In genomic region chr5:168984135-168984675, GRCh38 we compare ENCODE assay signal across 27 cellular contexts.
DNase-seq lines count a peak whose midpoint lies in the region; ATAC-seq and TF ChIP-seq lines count a peak whose summit lies in the region.
"Had no signal": no experiment of that assay in that cellular context is flagged by ENCODE, and none has a peak within 500 bp of the region (broad histone marks: within the 10 kb centered on the region; RNA-seq: fewer than 3 reads in every experiment).

No MANE protein-coding gene starts in this region.

- H3K4me2 ChIP-seq in neural cell (ENCODE audit: low read length) = no peak overlapping the region
- H3K4me2 ChIP-seq: BLaER1, KMS-11 had no signal

- H3F3A ChIP-seq in neural cell (ENCODE audit: insufficient read depth, low read length, poor library complexity, severe bottlenecking) = no peaks in the 10 kb centered on the region

- peaks cover 56% of the 10 kb centered on the region for H3K4me1 Mint-ChIP-seq in WTC11

- CTCF ChIA-PET in WTC11 (lab: Charles Lee) = interaction anchor here (0.9 to 1.2 kb wide), 5 partner anchors 37 to 319 kb away, joined by 3 to 4 read pairs (median 3); partner anchors contain the start of gene SLIT3

- H3K9ac ChIP-seq in neural cell (ENCODE audit: low read length) = no peak overlapping the region
- H3K9ac ChIP-seq: BLaER1, GM23248, KMS-11 had no signal

- no peak for TF ChIP-seq EP300 in neural cell (conservative IDR thresholded peaks at IDR 0.05; ENCODE audit: poor library complexity, severe bottlenecking)

- H3K9me3 Mint-ChIP-seq in WTC11 = no peaks in the 10 kb centered on the region
- H3K9me3 Mint-ChIP-seq: CD4-positive, alpha-beta T cell had no signal

- H3K79me2 ChIP-seq in neural cell (replicated peaks; ENCODE audit: insufficient read depth, low read length) = no peaks in the 10 kb centered on the region

- H3K9me2 ChIP-seq in neural cell (ENCODE audit: insufficient read depth, low read length) = no peaks in the 10 kb centered on the region

- peaks cover 10% of the 10 kb centered on the region for H3K27me3 ChIP-seq in neural cell (ENCODE audit: insufficient read depth, low read depth, low read length)
- H3K27me3 ChIP-seq: BLaER1, SJSA1 had no signal

- no peaks in the 10 kb centered on the region for H3K36me3 Mint-ChIP-seq in WTC11

- no peak for TF ChIP-seq RAD21 in neural cell (conservative IDR thresholded peaks at IDR 0.05)

- H3K4me3 Mint-ChIP-seq in WTC11 = no peak overlapping the region
- H3K4me3 Mint-ChIP-seq: CD4-positive, alpha-beta T cell had no signal

- no peaks in the 10 kb centered on the region for H3K9me3 ChIP-seq in neural cell (ENCODE audit: low read length)
- H3K9me3 ChIP-seq: BLaER1, Caco-2, SJSA1 had no signal

- H4K20me1 ChIP-seq in neural cell (ENCODE audit: insufficient read depth) = no peaks in the 10 kb centered on the region
- H4K20me1 ChIP-seq: BLaER1 had no signal

- POLR2A ChIA-PET in WTC11 (lab: Charles Lee) = no interaction called here

- H3K27ac ChIP-seq in neural cell (ENCODE audit: low read length) = no peak overlapping the region
- H3K27ac ChIP-seq: 22Rv1, BLaER1, GM23248, KMS-11, SJSA1 had no signal

- H3K4me3 ChIP-seq in neural cell (ENCODE audit: low read length) = no peak overlapping the region
- H3K4me3 ChIP-seq: BLaER1, GM23248, SJSA1 had no signal

- DNase-seq in DMS79 treated with DMSO at 0.1 percent for 48 hours (lab: John Stamatoyannopoulos, UW) = peak; percentile 16
- DNase-seq in DMS79 (lab: John Stamatoyannopoulos, UW) = no peak
- DNase-seq in NCI-H128 (lab: John Stamatoyannopoulos, UW; ENCODE audit: unreplicated experiment) = peak; percentile 43
- DNase-seq in WTC11 (ENCODE audit: low spot score) = no peak
- no peak for DNase-seq in NCI-H1436 (lab: John Stamatoyannopoulos, UW)
- DNase-seq in COLO829 (ENCODE audit: low spot score) = no peak
- DNase-seq: ACHN; Caco-2; CD4-positive, alpha-beta T cell; DMS 273 treated with DMSO at 0.1 percent for 48 hours; GM23248; IMR-90; NCI-H1105 treated with DMSO at 0.1 percent for 48 hours; NCI-H187; NCI-H2171; NCI-H446; NCI-H526; OCI-M1; SW 1271 had no signal

- no peaks in the 10 kb centered on the region for H3K36me3 ChIP-seq in neural cell (ENCODE audit: insufficient read depth, low read length)
- H3K36me3 ChIP-seq: BLaER1, SJSA1 had no signal

- no peak overlapping the region for H2AFZ ChIP-seq in neural cell (ENCODE audit: low read depth, low read length)
- H2AFZ ChIP-seq: GM23248 had no signal

- TF ChIP-seq CTCF in WTC11 (IDR thresholded peaks at IDR 0.05) (no peak), neural cell (IDR thresholded peaks at IDR 0.05; ENCODE audit: poor library complexity, severe bottlenecking) (no peak)

- H3K27me3 Mint-ChIP-seq in WTC11 (ENCODE audit: low read depth) = no peaks in the 10 kb centered on the region

- ATAC-seq in WTC11 (peak; percentile 45), HG03469 (IDR thresholded peaks at IDR 0.05; ENCODE audit: unreplicated experiment) (no peak)
- ATAC-seq: HCT116, Right ventricle myocardium inferior had no signal

- H3K27ac Mint-ChIP-seq in WTC11 = peak overlapping the region; percentile 67; the same call in 1 of the 2 replicates
- H3K27ac Mint-ChIP-seq: CD4-positive, alpha-beta T cell had no signal

TF ChIP-seq in WTC11, 78 proteins besides CTCF, POLR2A, EP300 and RAD21 (continues in another document):
- TF ChIP-seq GTF2I (CRISPR knock-in tag; conservative IDR thresholded peaks at IDR 0.05) (no peak), ZNF396 (CRISPR knock-in tag; IDR thresholded peaks at IDR 0.05; ENCODE audit: borderline replicate concordance) (no peak), ZNF232 (CRISPR knock-in tag; IDR thresholded peaks at IDR 0.05) (no peak), ZNF532 (CRISPR knock-in tag; IDR thresholded peaks at IDR 0.05; ENCODE audit: borderline replicate concordance) (no peak), FOXK1 (CRISPR knock-in tag; IDR thresholded peaks at IDR 0.05) (no peak)

TF ChIP-seq in neural cell, 6 proteins besides CTCF, POLR2A, EP300 and RAD21:
- peak; percentile 50 for TF ChIP-seq POLR2AphosphoS5 (IDR thresholded peaks at IDR 0.05)
- no peak for TF ChIP-seq SMC3 (conservative IDR thresholded peaks at IDR 0.05; ENCODE audit: poor library complexity)
- TF ChIP-seq REST (IDR thresholded peaks at IDR 0.05; ENCODE audit: borderline replicate concordance) = no peak

Comparison
In these comparisons a context has a peak if more than half of its experiments do, and no peak if none do; other contexts are left out.
1. DNase-seq: peak in DMS79 treated with DMSO at 0.1 percent for 48 hours (single experiment) and NCI-H128 (single experiment); none in DMS79 (single experiment), WTC11 (single experiment), NCI-H1436 (single experiment) and COLO829 (single experiment).